In genomic region chr6:17035257-17035757, GRCh38 we compare ENCODE assay signal across 23 cellular contexts.
DNase-seq lines count a peak whose midpoint lies in the region; ATAC-seq, FAIRE-seq and TF ChIP-seq lines count a peak whose summit lies in the region.
"Had no signal": no experiment of that assay in that cellular context is flagged by ENCODE, and none has a peak within 500 bp of the region (broad histone marks: within the 10 kb centered on the region; RNA-seq: fewer than 3 reads in every experiment).

No MANE protein-coding gene starts in this region.

- H3K4ac ChIP-seq in H1 (replicated peaks; ENCODE audit: insufficient read length, low read depth, low read length) = no peak overlapping the region

- H3K4me2 ChIP-seq in H1 (ENCODE audit: insufficient read depth in 1 of 2, low read depth in 2 of 2, low read length in 2 of 2) = no peak overlapping the region
- H3K4me2 ChIP-seq: SK-N-SH, smooth muscle cell had no signal

- H2AFZ ChIP-seq in H1 (ENCODE audit: low read length) = peak overlapping the region; percentile 80; the same call in 1 of the 2 replicates

- H4K91ac ChIP-seq in H1 (replicated peaks; ENCODE audit: insufficient read length, low read length) = no peak overlapping the region

- no peak overlapping the region for H3K23ac ChIP-seq in H1 (ENCODE audit: insufficient read length)

- no peak overlapping the region for H3K56ac ChIP-seq in H1 (replicated peaks; ENCODE audit: insufficient read length, low read depth, low read length)

- intact Hi-C loops in pancreas (cut with DNase I) = no loop called here

- no peak overlapping the region for H2AK5ac ChIP-seq in H1 (ENCODE audit: low read depth, low read length)

- no peaks in the 10 kb centered on the region for H3K79me2 ChIP-seq in H1 (ENCODE audit: control insufficient read depth in 1 of 2, insufficient read depth in 2 of 2, low read length in 2 of 2)

- CTCF ChIA-PET in H1 (lab: Charles Lee; ENCODE audit: partially characterized antibody) = no interaction called here
- CTCF ChIA-PET in activated CD4-positive, alpha-beta T cell treated with anti-CD3 and anti-CD28 coated beads, Interleukin-2, amount 10 ng/mL, durations not matched to agents 7 days and 5 days (lab: Charles Lee) = no interaction called here

- H3K27me3 ChIP-seq in H1 (replicated peaks in 1 of 4; ENCODE audit: control insufficient read depth in 3 of 4, extremely low read depth in 1 of 4, insufficient read depth in 3 of 4, low read length in 3 of 4) (no peaks in the 10 kb centered on the region), pancreas (no peaks in the 10 kb centered on the region)
- H3K27me3 ChIP-seq: ascending aorta had no signal

- H4K8ac ChIP-seq in H1 (ENCODE audit: extremely low read depth, insufficient read depth, low read length) = no peak overlapping the region

- no peaks in the 10 kb centered on the region for H3K4me1 Mint-ChIP-seq in activated CD4-positive, alpha-beta T cell treated with anti-CD3 and anti-CD28 coated beads, Interleukin-2, amount 10 ng/mL, durations not matched to agents 7 days and 5 days
- H3K4me1 Mint-ChIP-seq: activated naive CD8-positive, alpha-beta T cell treated with anti-CD3 and anti-CD28 coated beads for 36 hours; central memory CD8-positive, alpha-beta T cell; stimulated activated naive B cell treated with anti-CD40 and anti-IgM and Interleukin-4, amounts not matched to agents 10 μg/mL and 1 μg/mL and 100 μg/mL, for 72 hours; T-helper 17 cell had no signal

- no peak overlapping the region for H3K9ac ChIP-seq in H1 (replicated peaks in 1 of 4; ENCODE audit: extremely low read depth in 1 of 4, low read depth in 3 of 4, low read length in 3 of 4)
- H3K9ac ChIP-seq: SK-N-SH had no signal

- FAIRE-seq in H1 (lab: Jason Lieb, UNC) = no peak
- FAIRE-seq in pancreas (lab: Jason Lieb, UNC) = no peak

- no peak for TF ChIP-seq RAD21 in H1 (IDR thresholded peaks at IDR 0.05 in 1 of 2, conservative IDR thresholded peaks at IDR 0.05 in 1 of 2; ENCODE audit: low read depth in 2 of 2, low read length in 2 of 2)

- TF ChIP-seq CTCF in H1 (IDR thresholded peaks at IDR 0.05; ENCODE audit: control extremely low read depth in 1 of 3, insufficient read depth in 1 of 3, low read depth in 1 of 3, low read length in 3 of 3) (no peak), pancreas (IDR thresholded peaks at IDR 0.05) (no peak)

- H3K27ac ChIP-seq in H1 (ENCODE audit: low read depth, low read length) (no peak overlapping the region), pancreas (no peak overlapping the region)
- H3K27ac ChIP-seq: ascending aorta, C4-2B, thoracic aorta had no signal

- no peak overlapping the region for H3K4me3 ChIP-seq in H1 (ENCODE audit: extremely low read depth in 1 of 4, insufficient read depth in 2 of 4, low read depth in 3 of 4, low read length in 4 of 4)
- no peak overlapping the region for H3K4me3 ChIP-seq in pancreas
- H3K4me3 ChIP-seq: ascending aorta, smooth muscle cell, thoracic aorta had no signal

- TF ChIP-seq EP300 in H1 (IDR thresholded peaks at IDR 0.05; ENCODE audit: borderline replicate concordance in 1 of 2, low read depth in 2 of 2, low read length in 2 of 2) = no peak

- H3K79me1 ChIP-seq in H1 (ENCODE audit: low read depth, low read length) = no peaks in the 10 kb centered on the region

- H3K23me2 ChIP-seq in H1 (ENCODE audit: low read depth, low read length) = no peaks in the 10 kb centered on the region

- no peak overlapping the region for H2BK5ac ChIP-seq in H1 (ENCODE audit: low read depth, low read length)

- no peaks in the 10 kb centered on the region for H3K36me3 ChIP-seq in H1 (ENCODE audit: control insufficient read depth in 2 of 4, insufficient read depth in 4 of 4, low read length in 3 of 4)
- H3K36me3 ChIP-seq in pancreas = no peaks in the 10 kb centered on the region
- H3K36me3 ChIP-seq: ascending aorta, thoracic aorta had no signal

- no peak overlapping the region for H2BK20ac ChIP-seq in H1 (ENCODE audit: low read length)

- no peak overlapping the region for H2BK12ac ChIP-seq in H1 (ENCODE audit: low read depth, low read length)

- DNase-seq in DMS53 (lab: John Stamatoyannopoulos, UW) = peak; percentile 51
- DNase-seq in NCI-H1436 treated with DMSO at 0.1 percent for 48 hours (lab: John Stamatoyannopoulos, UW) = peak; percentile 51
- no peak for DNase-seq in H1 (ENCODE audit: low read depth in 1 of 2, low spot score in 2 of 2)
- DNase-seq in pancreas = no peak
- DNase-seq in activated CD4-positive, alpha-beta T cell treated with anti-CD3 and anti-CD28 coated beads, Interleukin-2, amount 10 ng/mL, durations not matched to agents 7 days and 5 days = no peak
- DNase-seq in hypothalamus (lab: John Stamatoyannopoulos, UW) = no peak
- DNase-seq: activated CD4-positive, alpha-beta T cell treated with anti-CD3 and anti-CD28 coated beads for 1 hour; activated CD8-positive, alpha-beta T cell treated with anti-CD3 and anti-CD28 coated beads, Interleukin-2, amount 10 ng/mL, durations not matched to agents 7 days and 5 days; activated effector memory CD4-positive, alpha-beta T cell treated with Interleukin-2 at 50 U/mL for 16 hours; activated naive CD8-positive, alpha-beta T cell treated with anti-CD3 and anti-CD28 coated beads for 36 hours; activated T-cell treated with anti-CD3 and anti-CD28 coated beads for 4 hours; Karpas-422; mesendoderm; NCI-H187 treated with DMSO at 0.1 percent for 48 hours; SK-N-SH; stimulated activated naive B cell treated with anti-CD40 and anti-IgM and Interleukin-4, amounts not matched to agents 10 μg/mL and 1 μg/mL and 100 μg/mL, for 72 hours; T-helper 17 cell had no signal

- no peak overlapping the region for H3K18ac ChIP-seq in H1 (ENCODE audit: extremely low read depth, low read length)

- H3K4me1 ChIP-seq in H1 (replicated peaks in 1 of 4; ENCODE audit: control insufficient read depth in 3 of 4, insufficient read depth in 4 of 4, low read length in 3 of 4) (peaks cover 0 to 4% (median 0%) of the 10 kb centered on the region in 4 experiments; a peak in 1 of 7 replicates), pancreas (peaks cover 3 to 19% (median 7%) of the 10 kb centered on the region in 3 donors)

- no peak for TF ChIP-seq POLR2A in H1 (IDR thresholded peaks at IDR 0.05; ENCODE audit: control extremely low read depth in 1 of 2, low read depth in 2 of 2, low read length in 2 of 2)

- H2BK15ac ChIP-seq in H1 (ENCODE audit: low read length) = no peak overlapping the region

- H3K14ac ChIP-seq in H1 (ENCODE audit: insufficient read length) = no peak overlapping the region

- WGBS in H1 (ENCODE audit: extremely low coverage in 1 of 2, insufficient coverage in 1 of 2, insufficient read length in 1 of 2, insufficient replicate concordance in 2 of 2, low coverage in 1 of 2, low lambda C conversion rate in 2 of 2, missing lambda C conversion rate in 1 of 2), 2 experiments = 94% methylated on average over 6 of the region's 6 CpGs; no CpG with 5 or more reads in 1 of the 2 experiments
- 21 to 31% methylated on average over 6 of the region's 6 CpGs for WGBS in pancreas, 2 donors

- no peak overlapping the region for H3K27ac Mint-ChIP-seq in activated CD4-positive, alpha-beta T cell treated with anti-CD3 and anti-CD28 coated beads, Interleukin-2, amount 10 ng/mL, durations not matched to agents 7 days and 5 days
- H3K27ac Mint-ChIP-seq: activated CD8-positive, alpha-beta T cell treated with anti-CD3 and anti-CD28 coated beads, Interleukin-2, amount 10 ng/mL, durations not matched to agents 7 days and 5 days; activated naive CD8-positive, alpha-beta T cell treated with anti-CD3 and anti-CD28 coated beads for 36 hours; stimulated activated naive B cell treated with anti-CD40 and anti-IgM and Interleukin-4, amounts not matched to agents 10 μg/mL and 1 μg/mL and 100 μg/mL, for 72 hours; T-helper 17 cell had no signal

- H3K9me3 ChIP-seq in H1 (ENCODE audit: insufficient read depth in 2 of 2, low read depth in 1 of 2, low read length in 1 of 2) = no peaks in the 10 kb centered on the region
- no peaks in the 10 kb centered on the region for H3K9me3 ChIP-seq in pancreas
- H3K9me3 ChIP-seq: ascending aorta, SK-N-SH, thoracic aorta had no signal

- H3K36me3 Mint-ChIP-seq in activated CD4-positive, alpha-beta T cell treated with anti-CD3 and anti-CD28 coated beads, Interleukin-2, amount 10 ng/mL, durations not matched to agents 7 days and 5 days (ENCODE audit: low read depth) = no peaks in the 10 kb centered on the region
- H3K36me3 Mint-ChIP-seq: activated naive CD8-positive, alpha-beta T cell treated with anti-CD3 and anti-CD28 coated beads for 36 hours; stimulated activated naive B cell treated with anti-CD40 and anti-IgM and Interleukin-4, amounts not matched to agents 10 μg/mL and 1 μg/mL and 100 μg/mL, for 72 hours had no signal

- POLR2A ChIA-PET in H1 (lab: Charles Lee; ENCODE audit: partially characterized antibody) = no interaction called here
- POLR2A ChIA-PET in activated CD4-positive, alpha-beta T cell treated with anti-CD3 and anti-CD28 coated beads, Interleukin-2, amount 10 ng/mL, durations not matched to agents 7 days and 5 days (lab: Charles Lee) = no interaction called here

- peaks cover 2% of the 10 kb centered on the region for H3K27me3 Mint-ChIP-seq in activated CD4-positive, alpha-beta T cell treated with anti-CD3 and anti-CD28 coated beads, Interleukin-2, amount 10 ng/mL, durations not matched to agents 7 days and 5 days

- no peak overlapping the region for H2BK120ac ChIP-seq in H1 (replicated peaks; ENCODE audit: low read depth, low read length)

- no peaks in the 10 kb centered on the region for H4K20me1 ChIP-seq in H1 (replicated peaks in 1 of 2; ENCODE audit: control insufficient read depth in 1 of 2, insufficient read depth in 2 of 2, low read length in 2 of 2)

- H3K9me3 Mint-ChIP-seq in activated CD4-positive, alpha-beta T cell treated with anti-CD3 and anti-CD28 coated beads, Interleukin-2, amount 10 ng/mL, durations not matched to agents 7 days and 5 days = no peaks in the 10 kb centered on the region

- no peak overlapping the region for H4K5ac ChIP-seq in H1 (ENCODE audit: insufficient read length, low read depth, low read length)

- H3K4me3 Mint-ChIP-seq in activated CD4-positive, alpha-beta T cell treated with anti-CD3 and anti-CD28 coated beads, Interleukin-2, amount 10 ng/mL, durations not matched to agents 7 days and 5 days = no peak overlapping the region
- H3K4me3 Mint-ChIP-seq: activated CD8-positive, alpha-beta T cell treated with anti-CD3 and anti-CD28 coated beads, Interleukin-2, amount 10 ng/mL, durations not matched to agents 7 days and 5 days; activated naive CD8-positive, alpha-beta T cell treated with anti-CD3 and anti-CD28 coated beads for 36 hours; central memory CD8-positive, alpha-beta T cell; stimulated activated naive B cell treated with anti-CD40 and anti-IgM and Interleukin-4, amounts not matched to agents 10 μg/mL and 1 μg/mL and 100 μg/mL, for 72 hours; T-helper 17 cell had no signal

- ATAC-seq in pancreas (peak in 3 of 4 donors; percentile 56 to 78 (median 73)), GM21619 (IDR thresholded peaks at IDR 0.05; ENCODE audit: unreplicated experiment) (no peak)
- ATAC-seq: activated CD8-positive, alpha-beta T cell treated with anti-CD3 and anti-CD28 coated beads, Interleukin-2, amount 10 ng/mL, durations not matched to agents 7 days and 5 days; stimulated activated naive B cell treated with anti-CD40 and anti-IgM and Interleukin-4, amounts not matched to agents 10 μg/mL and 1 μg/mL and 100 μg/mL, for 72 hours; T-helper 17 cell had no signal

TF ChIP-seq in H1, 55 proteins besides CTCF, POLR2A, EP300 and RAD21 (continues in another document):
- no peak for TF ChIP-seq EZH2 (IDR thresholded peaks at IDR 0.05; ENCODE audit: low read depth, low read length, severe bottlenecking)
- no peak for TF ChIP-seq JUND (IDR thresholded peaks at IDR 0.05; ENCODE audit: low read length)

Comparison
In these comparisons a context has a peak if more than half of its experiments do, and no peak if none do; other contexts are left out.
1. DNase-seq: peak in DMS53 (single experiment) and NCI-H1436 treated with DMSO at 0.1 percent for 48 hours (single experiment); none in H1 (0 of 2), pancreas (0 of 6), activated CD4-positive, alpha-beta T cell treated with anti-CD3 and anti-CD28 coated beads, Interleukin-2, amount 10 ng/mL, durations not matched to agents 7 days and 5 days (single experiment) and hypothalamus (0 of 51).